ENCODE assay signal across 8 cellular contexts in the genomic region with DNA sequence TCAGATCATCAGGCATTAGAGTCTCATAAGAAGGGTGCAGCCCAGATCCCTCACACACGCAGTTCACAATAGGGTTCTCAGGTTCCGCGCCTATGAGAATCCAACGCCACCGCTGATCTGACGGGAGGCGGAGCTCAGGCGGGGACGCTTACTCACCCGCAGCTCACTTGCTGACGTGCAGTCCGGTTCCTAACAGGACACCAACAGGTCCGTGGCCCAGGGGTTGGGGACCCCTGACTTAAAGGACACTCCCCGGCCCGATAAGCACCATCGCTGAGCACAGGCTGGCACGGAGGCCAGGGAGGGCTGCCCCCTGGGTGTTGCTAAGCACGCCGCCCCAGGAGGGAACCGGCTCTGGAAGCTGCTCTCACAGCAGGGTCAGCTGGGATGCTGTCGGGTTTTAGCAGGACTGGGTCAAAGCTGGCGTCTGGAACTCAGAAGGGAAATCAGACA. TPM values are rescaled to one million over a fixed set of nuclear protein-coding genes. Genes with fewer than 3 reads are reported as not detected.
DNase-seq lines count a peak whose midpoint lies in the region; ATAC-seq and TF ChIP-seq lines count a peak whose summit lies in the region.
"Had no signal": no experiment of that assay in that cellular context is flagged by ENCODE, and none has a peak within 500 bp of the region (broad histone marks: within the 10 kb centered on the region; RNA-seq: fewer than 3 reads in every experiment).

No MANE protein-coding gene starts in this region.

- no peaks in the 10 kb centered on the region for H3F3A ChIP-seq in GM23248 (ENCODE audit: insufficient read depth)

- H3K27me3 ChIP-seq in GM23248 (replicated peaks; ENCODE audit: insufficient read depth) (no peaks in the 10 kb centered on the region), esophagus (ENCODE audit: control insufficient read depth in 1 of 2, insufficient read depth in 2 of 2, low read length in 2 of 2) (no peaks in the 10 kb centered on the region)

- no peaks in the 10 kb centered on the region for H3K9me3 Mint-ChIP-seq in T-cell
- H3K9me3 Mint-ChIP-seq in nephron = no peaks in the 10 kb centered on the region

- no peaks in the 10 kb centered on the region for H3K36me3 ChIP-seq in GM23248 (ENCODE audit: low read depth)
- H3K36me3 ChIP-seq in esophagus (ENCODE audit: control insufficient read depth in 2 of 2, insufficient read depth in 2 of 2, low read length in 1 of 2) = no peaks in the 10 kb centered on the region
- H3K36me3 ChIP-seq: SJSA1 had no signal

- peaks cover 38 to 61% of the 10 kb centered on the region in 2 donors for H3K27me3 Mint-ChIP-seq in T-cell
- H3K27me3 Mint-ChIP-seq in nephron (ENCODE audit: low read depth) = peaks cover 37% of the 10 kb centered on the region

- no peaks in the 10 kb centered on the region for H3K9me2 ChIP-seq in GM23248 (ENCODE audit: insufficient read depth)

- in situ Hi-C loops in GM23248 (cut with MboI) = no loop called here

- H3K27ac ChIP-seq in GM23248 = no peak overlapping the region
- peak overlapping the region; percentile 92 to 93 for H3K27ac ChIP-seq in esophagus (ENCODE audit: low read depth in 2 of 2, low read length in 1 of 2)
- H3K27ac ChIP-seq: SJSA1 had no signal

- DNase-seq in GM23248 = peak; percentile 91
- DNase-seq in T-cell = peak in 2 of 34 experiments; percentile 18 to 24
- DNase-seq in NK-92 (lab: John Stamatoyannopoulos, UW; ENCODE audit: unreplicated experiment) = no peak

- CTCF ChIA-PET in T-cell (lab: Charles Lee) = no interaction called here

- no peaks in the 10 kb centered on the region for H3K79me2 ChIP-seq in GM23248 (ENCODE audit: insufficient read depth)

- no peak for TF ChIP-seq CTCF in nephron (IDR thresholded peaks at IDR 0.05; ENCODE audit: unreplicated experiment in 3 of 3)

- H3K27ac Mint-ChIP-seq in T-cell (no peak overlapping the region), nephron (peak overlapping the region in 2 of 3 experiments; percentile 19 to 22)

- WGBS in GM23248 (ENCODE audit: low coverage in 1 of 2, low lambda C conversion rate in 2 of 2, missing lambda C conversion rate in 2 of 2), 2 experiments = 2% methylated on average over 21 to 22 of the region's 22 CpGs
- 16 to 20% methylated on average over 22 of the region's 22 CpGs for WGBS in esophagus, 2 donors

- H3K4me2 ChIP-seq in GM23248 (ENCODE audit: unreplicated experiment) = peak overlapping the region; percentile 93

- H2AFZ ChIP-seq in GM23248 = peak overlapping the region; percentile 91

- peak overlapping the region; percentile 51; the same call in 1 of the 2 replicates for H3K9ac ChIP-seq in GM23248

- peak; percentile 27 to 40 (median 34) for ATAC-seq in T-cell (replicated peaks in 1 of 4)
- no peak for ATAC-seq in GM19397 (IDR thresholded peaks at IDR 0.05; ENCODE audit: unreplicated experiment)
- ATAC-seq in GM18498 (IDR thresholded peaks at IDR 0.05; ENCODE audit: unreplicated experiment) = no peak

- H3K4me3 ChIP-seq in GM23248 (peak overlapping the region; percentile 70), esophagus (ENCODE audit: low read depth in 1 of 2, low read length in 2 of 2) (peak overlapping the region; percentile 5 to 13)
- H3K4me3 ChIP-seq: SJSA1 had no signal

- H3K9me3 ChIP-seq in GM23248 (ENCODE audit: low read depth) (no peaks in the 10 kb centered on the region), esophagus (ENCODE audit: control insufficient read depth in 2 of 2, insufficient read depth in 1 of 2, low read depth in 1 of 2, low read length in 1 of 2) (no peaks in the 10 kb centered on the region)
- H3K9me3 ChIP-seq: SJSA1 had no signal

- H3K36me3 Mint-ChIP-seq in T-cell = no peaks in the 10 kb centered on the region
- H3K36me3 Mint-ChIP-seq in nephron (ENCODE audit: low read depth) = no peaks in the 10 kb centered on the region

- H3K4me1 ChIP-seq in GM23248 (ENCODE audit: insufficient read depth) = no peaks in the 10 kb centered on the region
- peaks cover 2 to 18% of the 10 kb centered on the region in 2 donors for H3K4me1 ChIP-seq in esophagus (ENCODE audit: control insufficient read depth in 2 of 2, insufficient read depth in 2 of 2, low read length in 1 of 2)

- H3K4me1 Mint-ChIP-seq in T-cell (peaks cover 13 to 16% (median 14%) of the 10 kb centered on the region in 3 donors), nephron (peaks cover 23% of the 10 kb centered on the region)

- H4K20me1 ChIP-seq in GM23248 (ENCODE audit: insufficient read depth) = no peaks in the 10 kb centered on the region

- H3K4me3 Mint-ChIP-seq in T-cell (peak overlapping the region in 2 of 3 donors; percentile 45 to 64), nephron (peak overlapping the region; percentile 33 to 58 (median 54))

- POLR2A ChIA-PET in T-cell (lab: Charles Lee) = no interaction called here

RNA-seq across cellular contexts. Expression of a gene that starts 30.1 kb away (rescaled TPM):
- 3.0 and 5.2 TPM in 2 replicates for total RNA-seq in GM23248 (2014; rRNA removed; shearing (Covaris generic))
- 0.91 and 1.3 TPM in 2 replicates for polyA plus RNA-seq in GM23248 (2016; fragmentation: Nextera tagmentation; extraction: Ambion mirVana)
- under 1 TPM; 0.23 to 0.82 (median 0.33) TPM for total RNA-seq in T-cell
- polyA plus RNA-seq in esophagus = 1 to 10 TPM; 3.0 to 9.1 TPM

Comparison
In these comparisons a context has a peak if more than half of its experiments do, and no peak if none do; other contexts are left out.
1. ATAC-seq: peak in T-cell (4 of 4); none in GM19397 (single experiment) and GM18498 (single experiment).
2. H3K27ac Mint-ChIP-seq: peak in nephron (2 of 3); none in T-cell (0 of 2).